8 cellular contexts compared by ENCODE assay signal in the genomic region with DNA sequence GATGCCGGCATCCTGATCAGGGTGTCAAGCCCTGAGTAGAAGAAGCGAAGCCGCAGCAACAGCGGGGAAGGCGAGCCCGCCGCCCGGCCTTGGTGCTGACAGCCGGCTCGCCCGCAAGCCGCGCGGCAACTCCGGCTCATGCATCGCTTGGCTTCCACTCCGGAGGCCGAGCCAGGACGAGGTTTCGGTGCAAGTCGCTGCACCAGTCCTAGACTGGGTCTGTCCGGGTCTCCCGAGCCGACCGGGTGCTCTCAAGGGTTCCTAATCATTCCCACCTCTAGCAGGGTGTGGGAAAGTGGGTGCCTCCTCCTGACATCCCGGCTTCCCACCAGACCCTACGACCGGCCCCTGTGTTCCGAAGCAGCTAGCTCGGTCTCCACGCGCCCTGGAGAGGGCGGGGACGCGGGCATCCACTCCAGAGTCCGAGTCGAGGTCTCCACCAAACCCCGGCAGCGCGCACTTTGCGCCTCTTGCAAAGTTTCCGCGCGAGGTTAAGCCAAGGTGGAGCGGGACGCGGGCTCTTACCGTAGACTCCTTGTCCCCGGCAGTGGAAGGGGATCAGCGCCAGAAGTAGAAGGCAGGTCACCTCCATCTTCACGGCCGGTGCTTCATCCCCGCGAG. TPM values are rescaled to one million over a fixed set of nuclear protein-coding genes. Genes with fewer than 3 reads are reported as not detected.
DNase-seq lines count a peak whose midpoint lies in the region; ATAC-seq, FAIRE-seq and TF ChIP-seq lines count a peak whose summit lies in the region.

No MANE protein-coding gene starts in this region.

- TF ChIP-seq POLR2A in A549 (IDR thresholded peaks at IDR 0.05; ENCODE audit: low read length): no peak

- no peak for TF ChIP-seq EP300 in A549 (IDR thresholded peaks at IDR 0.05)

- no peaks in the 10 kb centered on the region for H3K9me3 ChIP-seq in A549
- no peaks in the 10 kb centered on the region for H3K9me3 ChIP-seq in endocrine pancreas (ENCODE audit: control insufficient read depth, low read length)

- ATAC-seq in A549 (no peak), naive B cell (ENCODE audit: low read depth in 2 of 2) (peak in 1 of 2 donors; percentile 0), GM21515 (IDR thresholded peaks at IDR 0.05; ENCODE audit: unreplicated experiment) (no peak)

- H3K36me3 Mint-ChIP-seq in activated CD4-positive, alpha-beta T cell treated with anti-CD3 and anti-CD28 coated beads, Interleukin-2, amount 10 ng/mL, durations not matched to agents 24 days and 14 days (ENCODE audit: low read depth): peaks cover 4% of the 10 kb centered on the region
- H3K36me3 Mint-ChIP-seq in naive B cell: peaks cover 0 to 17% of the 10 kb centered on the region in 2 donors

- H3K4me1 Mint-ChIP-seq in activated CD4-positive, alpha-beta T cell treated with anti-CD3 and anti-CD28 coated beads, Interleukin-2, amount 10 ng/mL, durations not matched to agents 24 days and 14 days: peaks cover 30% of the 10 kb centered on the region
- peaks cover 36 to 41% (median 40%) of the 10 kb centered on the region in 3 donors for H3K4me1 Mint-ChIP-seq in naive B cell

- peak overlapping the region; percentile 88 for H3K4me3 Mint-ChIP-seq in activated CD4-positive, alpha-beta T cell treated with anti-CD3 and anti-CD28 coated beads, Interleukin-2, amount 10 ng/mL, durations not matched to agents 24 days and 14 days
- peak overlapping the region; percentile 77 to 98 (median 88) for H3K4me3 Mint-ChIP-seq in naive B cell

- H3K9ac ChIP-seq in endocrine pancreas (ENCODE audit: control insufficient read depth, insufficient read depth, low read length): peak overlapping the region; percentile 66

- no peak for TF ChIP-seq CTCF in A549 (IDR thresholded peaks at IDR 0.05)

- DNase-seq in A549 (ENCODE audit: low read depth in 1 of 2, low spot score in 1 of 2): no peak
- peak; percentile 78 for DNase-seq in H7
- DNase-seq in activated CD4-positive, alpha-beta T cell treated with anti-CD3 and anti-CD28 coated beads, Interleukin-2, amount 10 ng/mL, durations not matched to agents 24 days and 14 days: peak; percentile 81
- DNase-seq in naive B cell: peak; percentile 32
- DNase-seq in DMS114 treated with DMSO at 0.1 percent for 48 hours (lab: John Stamatoyannopoulos, UW; ENCODE audit: unreplicated experiment): no peak
- DNase-seq in SK-N-DZ (ENCODE audit: low spot score): no peak

- H3K4me3 ChIP-seq in A549 (peak overlapping the region; percentile 70), H7 (ENCODE audit: insufficient read depth, low read depth, low read length) (peak overlapping the region; percentile 60), endocrine pancreas (ENCODE audit: control insufficient read depth, insufficient read depth, low read length) (peak overlapping the region; percentile 4)

- no peak for FAIRE-seq in A549 (lab: Jason Lieb, UNC)

- H3K36me3 ChIP-seq in H7 (replicated peaks; ENCODE audit: control insufficient read depth, insufficient read depth, low read length): no peaks in the 10 kb centered on the region
- H3K36me3 ChIP-seq in endocrine pancreas (ENCODE audit: control insufficient read depth, insufficient read depth, low read length): no peaks in the 10 kb centered on the region

- CTCF ChIA-PET in A549 (lab: Yijun Ruan, JAX): no interaction called here

- peak overlapping the region; percentile 72 for H3K27ac Mint-ChIP-seq in activated CD4-positive, alpha-beta T cell treated with anti-CD3 and anti-CD28 coated beads, Interleukin-2, amount 10 ng/mL, durations not matched to agents 24 days and 14 days
- peak overlapping the region in 4 of 6 donors; percentile 79 to 98 (median 89) for H3K27ac Mint-ChIP-seq in naive B cell

- WGBS in A549 (ENCODE audit: missing lambda C conversion rate): 80% methylated on average over 14 of the region's 54 CpGs

- H3K27me3 ChIP-seq in H7 (ENCODE audit: control insufficient read depth, insufficient read depth, low read length) (peaks cover 88% of the 10 kb centered on the region), endocrine pancreas (ENCODE audit: control insufficient read depth, insufficient read depth, low read length) (no peaks in the 10 kb centered on the region)

- no peaks in the 10 kb centered on the region for H3K9me3 Mint-ChIP-seq in activated CD4-positive, alpha-beta T cell treated with anti-CD3 and anti-CD28 coated beads, Interleukin-2, amount 10 ng/mL, durations not matched to agents 24 days and 14 days
- H3K9me3 Mint-ChIP-seq in naive B cell: peaks cover 0 to 3% (median 0%) of the 10 kb centered on the region in 7 donors

- peak overlapping the region; percentile 71 to 89; a peak in 5 of 6 replicates for H3K27ac ChIP-seq in A549

- intact Hi-C loops in activated CD4-positive, alpha-beta T cell treated with anti-CD3 and anti-CD28 coated beads, Interleukin-2, amount 10 ng/mL, durations not matched to agents 24 days and 14 days (cut with micrococcal nuclease): loop anchor here (5.0 kb wide), 3 partner anchors 96 to 264 kb away; a partner anchor contains a TSS

- no peak for TF ChIP-seq RAD21 in A549 (conservative IDR thresholded peaks at IDR 0.05 in 1 of 2, IDR thresholded peaks at IDR 0.05 in 1 of 2)

- POLR2A ChIA-PET in A549 (lab: Yijun Ruan, JAX): no interaction called here

- H3K4me1 ChIP-seq in A549 (peaks cover 29% of the 10 kb centered on the region), endocrine pancreas (ENCODE audit: control insufficient read depth, insufficient read depth, low read length) (no peaks in the 10 kb centered on the region)

- peak overlapping the region; percentile 98 for H3K4me2 ChIP-seq in A549

- H3K27me3 Mint-ChIP-seq in activated CD4-positive, alpha-beta T cell treated with anti-CD3 and anti-CD28 coated beads, Interleukin-2, amount 10 ng/mL, durations not matched to agents 24 days and 14 days: peaks cover 61% of the 10 kb centered on the region
- H3K27me3 Mint-ChIP-seq in naive B cell: peaks cover 9 to 59% (median 39%) of the 10 kb centered on the region in 3 donors

TF ChIP-seq in A549, 52 proteins besides CTCF, POLR2A, EP300 and RAD21:
- no peak for TF ChIP-seq CHD2 (IDR thresholded peaks at IDR 0.05; ENCODE audit: low read length, partially characterized antibody)
- TF ChIP-seq HOXA7 (CRISPR knock-in tag; IDR thresholded peaks at IDR 0.05): no peak
- no peak for TF ChIP-seq FOSB (CRISPR knock-in tag; IDR thresholded peaks at IDR 0.05)
- TF ChIP-seq, protein P1, sequence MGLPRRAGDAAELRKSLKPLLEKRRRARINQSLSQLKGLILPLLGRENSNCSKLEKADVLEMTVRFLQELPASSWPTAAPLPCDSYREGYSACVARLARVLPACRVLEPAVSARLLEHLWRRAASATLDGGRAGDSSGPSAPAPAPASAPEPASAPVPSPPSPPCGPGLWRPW (IDR thresholded peaks at IDR 0.05): no peak

RNA-seq across cellular contexts. Expression of a gene that starts 1.4 kb away (rescaled TPM):
- polyA plus RNA-seq in A549 (2011; rRNA removed) (0.74 and 1.1 TPM in 2 replicates), A549 (2017; fragmentation: RNase III; extraction: RNeasy Plus Mini Kit Qiagen cat#74134 plus additional on column Dnase treatment) (7.5 to 9.1 TPM (median 8.5 TPM) in 3 replicates), naive B cell (ENCODE audit: low read depth in 6 of 6) (1 to 10 TPM in 3 of 6 donors, under 1 TPM in 3; 0.15 to 1.9 (median 1.1) TPM)
- polyA plus RNA-seq in A549 (2012; cell fraction: cytosol; rRNA removed): 7.4 and 7.5 TPM in 2 replicates
- polyA plus RNA-seq in A549 (2012; cell fraction: nucleus; rRNA removed): 22.8 and 24.6 TPM in 2 replicates
- polyA minus RNA-seq in A549 (2011; rRNA and poly(A)+ RNA removed): 2.6 and 3.7 TPM in 2 replicates
- 0.67 and 0.90 TPM in 2 replicates for total RNA-seq in H7 (2014; rRNA removed; shearing (Covaris generic))
- total RNA-seq in activated CD4-positive, alpha-beta T cell treated with anti-CD3 and anti-CD28 coated beads, Interleukin-2, amount 10 ng/mL, durations not matched to agents 24 days and 14 days: 2.6 and 2.8 TPM in 2 replicates
- polyA plus RNA-seq in SK-N-DZ (2014; cell fraction: cytosol; rRNA removed): 0.07 and 0.12 TPM in 2 replicates
- 0.25 and 0.95 TPM in 2 replicates for polyA plus RNA-seq in SK-N-DZ (2014; cell fraction: nucleus; rRNA removed)

Comparison
In these comparisons a context has a peak if more than half of its experiments do, and no peak if none do; other contexts are left out.
1. DNase-seq: peak in H7 (single experiment), activated CD4-positive, alpha-beta T cell treated with anti-CD3 and anti-CD28 coated beads, Interleukin-2, amount 10 ng/mL, durations not matched to agents 24 days and 14 days (single experiment) and naive B cell (single experiment); none in A549 (0 of 2), DMS114 treated with DMSO at 0.1 percent for 48 hours (single experiment) and SK-N-DZ (single experiment).
2. H3K4me3 ChIP-seq: peak in every context shown above with its lines; median percentile 70 in A549; 60 in H7; 4 in endocrine pancreas.